In genomic region chr11:47586456-47586855, GRCh38 we compare ENCODE assay signal across 19 cellular contexts. TPM values are rescaled to one million over a fixed set of nuclear protein-coding genes. Genes with fewer than 3 reads are reported as not detected.
DNase-seq lines count a peak whose midpoint lies in the region; ATAC-seq and TF ChIP-seq lines count a peak whose summit lies in the region.
"Had no signal": no experiment of that assay in that cellular context is flagged by ENCODE, and none has a peak within 500 bp of the region (broad histone marks: within the 10 kb centered on the region; RNA-seq: fewer than 3 reads in every experiment).

A gene with protein sequence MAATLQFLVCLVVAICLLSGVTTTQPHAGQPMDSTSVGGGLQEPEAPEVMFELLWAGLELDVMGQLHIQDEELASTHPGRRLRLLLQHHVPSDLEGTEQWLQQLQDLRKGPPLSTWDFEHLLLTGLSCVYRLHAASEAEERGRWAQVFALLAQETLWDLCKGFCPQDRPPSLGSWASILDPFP (plus strand): TSS chr11:47586678. CDS start chr11:47586769, 91 bp downstream.

- H3K4me3 ChIP-seq in heart right ventricle: no peak within 1 kb of the TSS
- H3K4me3 ChIP-seq in skin epidermis: peak within 1 kb of the TSS in 1 of 7 experiments; percentile 25
- H3K4me3 ChIP-seq: lung, right lobe of liver, upper lobe of right lung had no signal

- H3K27ac Mint-ChIP-seq in activated CD4-positive, alpha-beta T cell treated with anti-CD3 and anti-CD28 coated beads, Interleukin-2, amount 10 ng/mL, durations not matched to agents 24 days and 14 days: peak within 1 kb of the TSS; percentile 16
- H3K27ac Mint-ChIP-seq: CD4-positive, alpha-beta T cell had no signal

- 57 to 63% methylated on average over 6 of the region's 6 CpGs for WGBS in heart right ventricle, 2 donors

- POLR2A ChIA-PET in RWPE1 (lab: Yijun Ruan, JAX; ENCODE audit: low non-redundant PET): no interaction called here

- peaks cover 2% of the 10 kb centered on the region for H3K4me1 Mint-ChIP-seq in activated CD4-positive, alpha-beta T cell treated with anti-CD3 and anti-CD28 coated beads, Interleukin-2, amount 10 ng/mL, durations not matched to agents 24 days and 14 days

- peak in 6 of 8 donors; percentile 6 to 45 (median 22) for ATAC-seq in heart right ventricle
- ATAC-seq: upper lobe of right lung had no signal

- H3K27me3 ChIP-seq in heart right ventricle: peaks cover 0 to 27% (median 14%) of the 10 kb centered on the region in 7 donors
- H3K27me3 ChIP-seq: right lobe of liver had no signal

- TF ChIP-seq CTCF in RWPE1 (conservative IDR thresholded peaks at IDR 0.05; ENCODE audit: low read depth) (no peak), heart right ventricle (IDR thresholded peaks at IDR 0.05) (no peak), GM13977 (IDR thresholded peaks at IDR 0.05; ENCODE audit: extremely low read depth, insufficient read depth, missing control alignments) (no peak)

- intact Hi-C loops in activated CD4-positive, alpha-beta T cell treated with anti-CD3 and anti-CD28 coated beads, Interleukin-2, amount 10 ng/mL, durations not matched to agents 24 days and 14 days (cut with micrococcal nuclease): no loop called here
- intact Hi-C loops in heart right ventricle (cut with DNase I): loop anchor here in 1 of 10 donors (10.0 kb wide), 1 partner anchor 748 kb away; no protein-coding TSS in a partner anchor

- H3K27ac ChIP-seq in RWPE1 (peak within 1 kb of the TSS; percentile 34), heart right ventricle (peak within 1 kb of the TSS in 6 of 10 donors; percentile 9 to 56 (median 40)), skin epidermis (peak within 1 kb of the TSS in 17 of 21 experiments; percentile 11 to 73 (median 55))
- H3K27ac ChIP-seq: right lobe of liver, upper lobe of right lung, WERI-Rb-1 had no signal

- H3K4me1 ChIP-seq in heart right ventricle: peaks cover 0 to 27% (median 10%) of the 10 kb centered on the region in 9 donors
- H3K4me1 ChIP-seq: right lobe of liver, upper lobe of right lung had no signal

- in situ Hi-C loops in GM13977 (cut with MboI; ENCODE audit: low pct_unique_long_range_greater_than_20kb, low sequenced_read_pairs, unreplicated experiment): no loop called here

- H3K9me3 Mint-ChIP-seq in activated CD4-positive, alpha-beta T cell treated with anti-CD3 and anti-CD28 coated beads, Interleukin-2, amount 10 ng/mL, durations not matched to agents 24 days and 14 days: no peaks in the 10 kb centered on the region
- H3K9me3 Mint-ChIP-seq: CD4-positive, alpha-beta T cell had no signal

- peaks cover 28% of the 10 kb centered on the region for H3K36me3 Mint-ChIP-seq in activated CD4-positive, alpha-beta T cell treated with anti-CD3 and anti-CD28 coated beads, Interleukin-2, amount 10 ng/mL, durations not matched to agents 24 days and 14 days (ENCODE audit: low read depth)

- no peak for DNase-seq in activated CD4-positive, alpha-beta T cell treated with anti-CD3 and anti-CD28 coated beads, Interleukin-2, amount 10 ng/mL, durations not matched to agents 24 days and 14 days
- DNase-seq in activated CD4-positive, alpha-beta T cell treated with anti-CD3 and anti-CD28 coated beads for 4 hours: no peak
- DNase-seq in RWPE1 (ENCODE audit: low spot score): no peak
- DNase-seq in heart right ventricle: no peak
- no peak for DNase-seq in GM13977 (ENCODE audit: low spot score)
- no peak for DNase-seq in effector CD8-positive, alpha-beta T cell (lab: John Stamatoyannopoulos, UW)
- DNase-seq in inferior parietal cortex (ENCODE audit: extremely low spot score): no peak
- DNase-seq: activated gamma-delta T cell; CD4-positive, alpha-beta T cell; DMS79 treated with DMSO at 0.1 percent for 48 hours; effector memory CD4-positive, alpha-beta T cell; Karpas-422; NCI-H2029 treated with DMSO at 0.1 percent for 48 hours; right lobe of liver; stimulated activated CD4-positive, alpha-beta T cell treated with anti-CD3 and anti-CD28 coated beads, Interleukin-4, amount 100 ng/mL, for 1 hour; upper lobe of right lung; WERI-Rb-1 had no signal

- H3K27me3 Mint-ChIP-seq in activated CD4-positive, alpha-beta T cell treated with anti-CD3 and anti-CD28 coated beads, Interleukin-2, amount 10 ng/mL, durations not matched to agents 24 days and 14 days: no peaks in the 10 kb centered on the region
- H3K27me3 Mint-ChIP-seq: CD4-positive, alpha-beta T cell had no signal

- no peaks in the 10 kb centered on the region for H3K9me3 ChIP-seq in heart right ventricle
- H3K9me3 ChIP-seq: right lobe of liver, upper lobe of right lung had no signal

- no peak within 1 kb of the TSS for H3K4me3 Mint-ChIP-seq in activated CD4-positive, alpha-beta T cell treated with anti-CD3 and anti-CD28 coated beads, Interleukin-2, amount 10 ng/mL, durations not matched to agents 24 days and 14 days
- H3K4me3 Mint-ChIP-seq: CD4-positive, alpha-beta T cell had no signal

- CTCF ChIA-PET in RWPE1 (lab: Yijun Ruan, JAX): no interaction called here

- peaks cover 0 to 40% (median 35%) of the 10 kb centered on the region in 9 donors for H3K36me3 ChIP-seq in heart right ventricle

RNA-seq across cellular contexts. Expression of the gene that starts here (rescaled TPM):
- 0.19 and 0.28 TPM in 2 replicates for total RNA-seq in activated CD4-positive, alpha-beta T cell treated with anti-CD3 and anti-CD28 coated beads, Interleukin-2, amount 10 ng/mL, durations not matched to agents 24 days and 14 days
- total RNA-seq in heart right ventricle: 1 to 10 TPM in 1 of 10 donors, under 1 TPM in 4, not detected in 5; 0.19 to 1.0 (median 0.24) TPM
- under 1 TPM in 1 of 2 donors, not detected in 1; 0.07 TPM for polyA plus RNA-seq in heart right ventricle
- total RNA-seq: right lobe of liver, upper lobe of right lung had no signal
